In the genomic region with DNA sequence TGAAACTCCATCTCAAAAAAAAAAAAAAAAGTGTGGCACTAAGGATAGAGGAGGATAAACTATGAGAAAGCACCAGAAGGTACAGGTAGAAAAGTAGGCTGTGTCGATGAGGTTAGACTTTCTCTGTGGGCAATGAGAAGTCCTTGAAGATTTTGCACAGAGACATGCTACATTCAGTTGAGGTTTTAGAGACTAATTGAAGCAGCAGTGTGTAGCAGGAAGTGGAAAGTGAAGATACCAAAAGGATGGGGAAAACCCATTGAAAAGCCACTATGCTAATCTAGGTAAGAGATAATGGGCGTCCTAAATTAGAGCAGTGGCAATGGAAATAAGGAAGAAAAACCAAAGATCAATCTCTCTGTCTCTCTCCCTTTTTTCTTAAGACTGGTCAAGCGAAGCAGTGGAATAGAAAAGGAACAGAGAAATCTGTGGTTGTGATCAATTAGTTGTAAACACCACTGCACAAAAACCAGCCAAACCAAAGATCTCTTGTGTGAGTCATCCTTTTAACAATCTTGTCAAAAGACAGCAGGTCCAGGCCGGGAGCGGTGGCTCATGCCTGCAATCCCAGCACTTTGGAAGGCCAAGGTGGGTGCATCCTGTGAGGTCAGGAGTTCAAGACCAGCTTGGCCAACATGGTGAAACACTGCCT, we compare ENCODE assay signal across 9 cellular contexts. TPM values are rescaled to one million over a fixed set of nuclear protein-coding genes. Genes with fewer than 3 reads are reported as not detected.
DNase-seq lines count a peak whose midpoint lies in the region; ATAC-seq, FAIRE-seq and TF ChIP-seq lines count a peak whose summit lies in the region.
"Had no signal": no experiment of that assay in that cellular context is flagged by ENCODE, and none has a peak within 500 bp of the region (broad histone marks: within the 10 kb centered on the region; RNA-seq: fewer than 3 reads in every experiment).

No MANE protein-coding gene starts in this region.

- H3K27me3 ChIP-seq in gastroesophageal sphincter: peaks cover 40% of the 10 kb centered on the region

- FAIRE-seq in GM19239 (lab: Jason Lieb, UNC): peak; percentile 94
- FAIRE-seq in HTR-8/SVneo (lab: Jason Lieb, UNC): no peak

- H3K36me3 ChIP-seq in gastroesophageal sphincter: no peaks in the 10 kb centered on the region

- 75 to 89% methylated on average over 3 to 5 of the region's 5 CpGs for WGBS in gastroesophageal sphincter (ENCODE audit: low coverage in 1 of 2), 2 donors

- ATAC-seq in HG02973 (IDR thresholded peaks at IDR 0.05; ENCODE audit: unreplicated experiment): peak; percentile 81
- peak; percentile 82 to 85 for ATAC-seq in activated CD4-positive, CD25-positive, alpha-beta regulatory T cell treated with anti-CD3 and anti-CD28 coated beads, Interleukin-2, amount 50 U/mL, for 24 hours
- no peak for ATAC-seq in gastroesophageal sphincter

- TF ChIP-seq EP300 in gastroesophageal sphincter (IDR thresholded peaks at IDR 0.05): no peak

- H3K4me3 ChIP-seq in gastroesophageal sphincter: no peak overlapping the region

- no peak for TF ChIP-seq POLR2A in gastroesophageal sphincter (IDR thresholded peaks at IDR 0.05)

- H3K27ac ChIP-seq in gastroesophageal sphincter: no peak overlapping the region

- TF ChIP-seq CTCF in gastroesophageal sphincter (IDR thresholded peaks at IDR 0.05): no peak

- peaks cover 0 to 9% (median 5%) of the 10 kb centered on the region in 3 donors for H3K4me1 ChIP-seq in gastroesophageal sphincter

- no peaks in the 10 kb centered on the region for H3K9me3 ChIP-seq in gastroesophageal sphincter

- DNase-seq in GM19239 (ENCODE audit: insufficient read length, low spot score): peak; percentile 40
- peak; percentile 60 for DNase-seq in stimulated activated CD4-positive, alpha-beta T cell treated with anti-CD3 and anti-CD28 coated beads, Interleukin-15, amount 100 ng/mL, for 24 hours
- DNase-seq in SK-N-DZ (ENCODE audit: low spot score): no peak
- no peak for DNase-seq in HTR-8/SVneo (ENCODE audit: insufficient read length, low spot score)
- no peak for DNase-seq in RKO (ENCODE audit: low spot score)

RNA-seq across cellular contexts. Expression of a gene that starts 3.5 kb away (rescaled TPM):
- not detected for total RNA-seq in gastroesophageal sphincter
- not detected in 2 replicates for polyA plus RNA-seq in SK-N-DZ (2014; cell fraction: cytosol; rRNA removed)
- not detected in 2 replicates for polyA plus RNA-seq in SK-N-DZ (2014; cell fraction: nucleus; rRNA removed)
- polyA plus RNA-seq: liver had no signal

Comparison
In these comparisons a context has a peak if more than half of its experiments do, and no peak if none do; other contexts are left out.
1. DNase-seq: peak in GM19239 (single experiment) and stimulated activated CD4-positive, alpha-beta T cell treated with anti-CD3 and anti-CD28 coated beads, Interleukin-15, amount 100 ng/mL, for 24 hours (single experiment); none in SK-N-DZ (single experiment), HTR-8/SVneo (single experiment) and RKO (single experiment).